Comparison of ENCODE assay signal across 8 cellular contexts in genomic region chr22:19891350-19892248, GRCh38. TPM values are rescaled to one million over a fixed set of nuclear protein-coding genes. Genes with fewer than 3 reads are reported as not detected.
A peak's percentile ranks its signal among the peaks of the same experiment; 100 is the strongest.
DNase-seq lines count a peak whose midpoint lies in the region; ATAC-seq and TF ChIP-seq lines count a peak whose summit lies in the region.

No MANE protein-coding gene starts in this region.

- H4K20me1 ChIP-seq in Karpas-422 (ENCODE audit: insufficient read depth, low read depth, low read length): no peaks in the 10 kb centered on the region

- H3K79me2 ChIP-seq in Karpas-422 (ENCODE audit: low read length): no peaks in the 10 kb centered on the region

- peaks cover 0 to 10% of the 10 kb centered on the region in 2 donors for H3K36me3 Mint-ChIP-seq in activated naive CD4-positive, alpha-beta T cell treated with anti-CD3 and anti-CD28 coated beads, Interleukin-2, amount 50 U/mL, for 72 hours

- no peaks in the 10 kb centered on the region for H3K9me3 ChIP-seq in Karpas-422 (ENCODE audit: low read length)

- peak overlapping the region; percentile 84 for H3K27ac ChIP-seq in Karpas-422 (ENCODE audit: low read length)

- H3K36me3 ChIP-seq in Karpas-422 (ENCODE audit: insufficient read depth, low read length): no peaks in the 10 kb centered on the region

- peaks cover 34% of the 10 kb centered on the region for H3K4me1 ChIP-seq in Karpas-422 (ENCODE audit: low read length)

- peak overlapping the region; percentile 59 for H3K4me2 ChIP-seq in Karpas-422 (ENCODE audit: low read depth, low read length, poor library complexity, severe bottlenecking)

- intact Hi-C loops in posterior vena cava (cut with DNase I): no loop called here

- H3K4me3 ChIP-seq in GM12864 (ENCODE audit: low read depth, low read length) (peak overlapping the region; percentile 7; the same call in 1 of the 2 replicates), Karpas-422 (ENCODE audit: low read length) (peak overlapping the region; percentile 36; the same call in 1 of the 2 replicates)

- peak; percentile 29 for DNase-seq in GM12864 (ENCODE audit: low read depth)
- peak; percentile 84 for DNase-seq in Karpas-422
- DNase-seq in SKM-1 (lab: John Stamatoyannopoulos, UW; ENCODE audit: unreplicated experiment): peak; percentile 15
- DNase-seq in activated naive CD4-positive, alpha-beta T cell treated with anti-CD3 and anti-CD28 coated beads, Interleukin-2, amount 50 U/mL, for 72 hours (ENCODE audit: low spot score in 2 of 2): peak; percentile 69 to 76
- DNase-seq in islet precursor cell: peak; percentile 96
- DNase-seq in stimulated activated CD4-positive, alpha-beta T cell treated with anti-CD3 and anti-CD28 coated beads, Interleukin-4, amount 100 ng/mL, for 24 hours: peak; percentile 92
- no peak for DNase-seq in posterior vena cava (ENCODE audit: low spot score)

- peak overlapping the region; percentile 61 for H3K9ac ChIP-seq in Karpas-422 (ENCODE audit: low read length)

- TF ChIP-seq CTCF in GM12864 (IDR thresholded peaks at IDR 0.05; ENCODE audit: low read depth, low read length, missing control alignments): no peak

- H3K9me2 ChIP-seq in Karpas-422 (replicated peaks; ENCODE audit: insufficient read depth, low read length): no peaks in the 10 kb centered on the region

- peak overlapping the region; percentile 4; the same call in 1 of the 2 replicates for H2AFZ ChIP-seq in Karpas-422 (ENCODE audit: low read length)

- H3K27me3 ChIP-seq in Karpas-422 (ENCODE audit: low read length): no peaks in the 10 kb centered on the region

- peak overlapping the region; percentile 83 to 87 for H3K27ac Mint-ChIP-seq in activated naive CD4-positive, alpha-beta T cell treated with anti-CD3 and anti-CD28 coated beads, Interleukin-2, amount 50 U/mL, for 72 hours

- peak; percentile 78 to 79 for ATAC-seq in activated naive CD4-positive, alpha-beta T cell treated with anti-CD3 and anti-CD28 coated beads, Interleukin-2, amount 50 U/mL, for 72 hours
- ATAC-seq in HG03442 (IDR thresholded peaks at IDR 0.05; ENCODE audit: unreplicated experiment): no peak

- no peaks in the 10 kb centered on the region for H3K9me3 Mint-ChIP-seq in activated naive CD4-positive, alpha-beta T cell treated with anti-CD3 and anti-CD28 coated beads, Interleukin-2, amount 50 U/mL, for 72 hours

RNA-seq across cellular contexts. Expression of gene GNB1L, which starts 36.9 kb away (rescaled TPM):
- total RNA-seq in Karpas-422 (2014; rRNA removed; shearing (Covaris generic); ENCODE audit: low replicate concordance): 4.4 and 8.5 TPM in 2 replicates
- 10 to 100 TPM in 1 of 2 donors, 1 to 10 TPM in 1; 9.6 to 13.4 TPM for total RNA-seq in activated naive CD4-positive, alpha-beta T cell treated with anti-CD3 and anti-CD28 coated beads, Interleukin-2, amount 50 U/mL, for 72 hours
- total RNA-seq in posterior vena cava: 1 to 10 TPM; 3.6 to 3.9 TPM

RNA-seq across cellular contexts. Expression of gene RTL10, which starts 36.9 kb away (rescaled TPM):
- 6.5 and 12.2 TPM in 2 replicates for total RNA-seq in Karpas-422 (2014; rRNA removed; shearing (Covaris generic); ENCODE audit: low replicate concordance)
- total RNA-seq in activated naive CD4-positive, alpha-beta T cell treated with anti-CD3 and anti-CD28 coated beads, Interleukin-2, amount 50 U/mL, for 72 hours: 10 to 100 TPM; 12.1 to 20.1 TPM
- 1 to 10 TPM; 7.6 to 8.6 TPM for total RNA-seq in posterior vena cava

RNA-seq across cellular contexts. Expression of gene COMT, which starts 50.0 kb away (rescaled TPM):
- total RNA-seq in Karpas-422 (2014; rRNA removed; shearing (Covaris generic); ENCODE audit: low replicate concordance): 72.0 and 181 TPM in 2 replicates
- 100 to 1,000 TPM in 1 of 2 donors, 10 to 100 TPM in 1; 39.7 to 113 TPM for total RNA-seq in activated naive CD4-positive, alpha-beta T cell treated with anti-CD3 and anti-CD28 coated beads, Interleukin-2, amount 50 U/mL, for 72 hours
- 10 to 100 TPM; 81.7 to 95.4 TPM for total RNA-seq in posterior vena cava

RNA-seq across cellular contexts. Expression of gene TXNRD2, which starts 50.0 kb away (rescaled TPM):
- 7.0 and 20.7 TPM in 2 replicates for total RNA-seq in Karpas-422 (2014; rRNA removed; shearing (Covaris generic); ENCODE audit: low replicate concordance)
- total RNA-seq in activated naive CD4-positive, alpha-beta T cell treated with anti-CD3 and anti-CD28 coated beads, Interleukin-2, amount 50 U/mL, for 72 hours: 10 to 100 TPM in 1 of 2 donors, 1 to 10 TPM in 1; 4.6 to 33.0 TPM
- total RNA-seq in posterior vena cava: 10 to 100 TPM; 13.9 to 19.2 TPM
